ENCODE assay signal across 30 cellular contexts in the genomic region with DNA sequence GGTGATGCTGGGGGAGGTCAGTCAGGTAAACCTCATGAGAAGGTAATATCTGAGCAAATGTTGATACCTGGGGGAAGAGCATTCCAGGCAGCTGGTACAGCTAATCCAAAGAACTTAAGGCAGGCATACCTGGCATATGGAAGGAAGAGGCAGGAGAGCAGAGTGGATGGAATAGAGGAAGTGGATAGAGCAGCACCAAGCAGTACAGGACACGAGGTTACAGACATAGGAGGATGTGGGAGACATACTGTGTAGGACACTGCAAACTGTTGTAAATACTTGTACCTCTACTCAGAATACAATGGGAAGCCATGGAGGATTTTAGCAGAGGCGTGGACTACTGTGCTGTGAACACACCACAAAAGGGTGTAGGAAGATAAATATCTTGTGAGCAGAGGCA.
"Had no signal": no experiment of that assay in that cellular context is flagged by ENCODE, and none has a peak within 500 bp of the region (broad histone marks: within the 10 kb centered on the region; RNA-seq: fewer than 3 reads in every experiment).

No MANE protein-coding gene starts in this region.

- H3K27ac ChIP-seq: esophagus muscularis mucosa, foreskin keratinocyte, heart left ventricle, pancreas, suprapubic skin, tibial nerve had no signal

- H3K4me3 Mint-ChIP-seq: activated CD4-positive, alpha-beta memory T cell treated with anti-CD3 and anti-CD28 coated beads, Interleukin-2, amount 10 ng/mL, durations not matched to agents 7 days and 5 days; activated CD4-positive, alpha-beta T cell treated with anti-CD3 and anti-CD28 coated beads, Interleukin-2, amount 10 ng/mL, durations not matched to agents 24 days and 14 days; activated naive CD4-positive, alpha-beta T cell treated with anti-CD3 and anti-CD28 coated beads, Interleukin-2, amount 50 U/mL, for 24 hours; activated T-cell treated with anti-CD3 and anti-CD28 coated beads, Interleukin-2, amount 50 U/mL, for 24 hours; central memory CD8-positive, alpha-beta T cell; immature natural killer cell; naive B cell; nephron progenitor cell had no signal

- H3K4me1 ChIP-seq: esophagus muscularis mucosa, foreskin keratinocyte, heart left ventricle, suprapubic skin, tibial nerve had no signal

- H3K27ac Mint-ChIP-seq: activated CD4-positive, alpha-beta memory T cell treated with anti-CD3 and anti-CD28 coated beads, Interleukin-2, amount 10 ng/mL, durations not matched to agents 7 days and 5 days; activated CD4-positive, alpha-beta T cell treated with anti-CD3 and anti-CD28 coated beads, Interleukin-2, amount 10 ng/mL, durations not matched to agents 24 days and 14 days; activated naive CD4-positive, alpha-beta T cell treated with anti-CD3 and anti-CD28 coated beads, Interleukin-2, amount 50 U/mL, for 24 hours; activated T-cell treated with anti-CD3 and anti-CD28 coated beads, Interleukin-2, amount 50 U/mL, for 24 hours; immature natural killer cell; naive B cell; nephron progenitor cell had no signal

- H3K9me3 ChIP-seq: esophagus muscularis mucosa, heart left ventricle, pancreas, prostate gland, suprapubic skin, tibial nerve had no signal

- H3K4me1 Mint-ChIP-seq: activated CD4-positive, alpha-beta memory T cell treated with anti-CD3 and anti-CD28 coated beads, Interleukin-2, amount 10 ng/mL, durations not matched to agents 7 days and 5 days; activated CD4-positive, alpha-beta T cell treated with anti-CD3 and anti-CD28 coated beads, Interleukin-2, amount 10 ng/mL, durations not matched to agents 24 days and 14 days; activated naive CD4-positive, alpha-beta T cell treated with anti-CD3 and anti-CD28 coated beads, Interleukin-2, amount 50 U/mL, for 24 hours; central memory CD8-positive, alpha-beta T cell; immature natural killer cell; naive B cell; nephron progenitor cell had no signal

- H3K4me3 ChIP-seq: esophagus muscularis mucosa, heart left ventricle, pancreas, prostate gland, suprapubic skin, tibial nerve had no signal

- H3K27me3 Mint-ChIP-seq: activated CD4-positive, alpha-beta memory T cell treated with anti-CD3 and anti-CD28 coated beads, Interleukin-2, amount 10 ng/mL, durations not matched to agents 7 days and 5 days; activated CD4-positive, alpha-beta T cell treated with anti-CD3 and anti-CD28 coated beads, Interleukin-2, amount 10 ng/mL, durations not matched to agents 24 days and 14 days; activated naive CD4-positive, alpha-beta T cell treated with anti-CD3 and anti-CD28 coated beads, Interleukin-2, amount 50 U/mL, for 24 hours; activated T-cell treated with anti-CD3 and anti-CD28 coated beads, Interleukin-2, amount 50 U/mL, for 24 hours; central memory CD8-positive, alpha-beta T cell; naive B cell had no signal

- H3K9me3 Mint-ChIP-seq: activated CD4-positive, alpha-beta memory T cell treated with anti-CD3 and anti-CD28 coated beads, Interleukin-2, amount 10 ng/mL, durations not matched to agents 7 days and 5 days; activated CD4-positive, alpha-beta T cell treated with anti-CD3 and anti-CD28 coated beads, Interleukin-2, amount 10 ng/mL, durations not matched to agents 24 days and 14 days; activated naive CD4-positive, alpha-beta T cell treated with anti-CD3 and anti-CD28 coated beads, Interleukin-2, amount 50 U/mL, for 24 hours; activated T-cell treated with anti-CD3 and anti-CD28 coated beads, Interleukin-2, amount 50 U/mL, for 24 hours; central memory CD8-positive, alpha-beta T cell; immature natural killer cell; naive B cell; nephron progenitor cell had no signal

- H3K36me3 ChIP-seq: pancreas, prostate gland had no signal

- H3K27me3 ChIP-seq: esophagus muscularis mucosa, foreskin keratinocyte, heart left ventricle, pancreas, suprapubic skin, tibial nerve had no signal

- DNase-seq: activated CD4-positive, alpha-beta memory T cell treated with anti-CD3 and anti-CD28 coated beads, Interleukin-2, amount 10 ng/mL, durations not matched to agents 7 days and 5 days; activated CD4-positive, alpha-beta T cell treated with anti-CD3 and anti-CD28 coated beads, Interleukin-2, amount 10 ng/mL, durations not matched to agents 24 days and 14 days; activated CD4-positive, CD25-positive, alpha-beta regulatory T cell treated with anti-CD3 and anti-CD28 coated beads, Interleukin-2, amount 50 U/mL, for 72 hours; activated CD8-positive, alpha-beta memory T cell treated with anti-CD3 and anti-CD28 coated beads, Interleukin-2, amount 50 U/mL, for 48 hours; activated gamma-delta T cell treated with Interleukin-2 at 50 U/mL for 16 hours; activated T-cell treated with anti-CD3 and anti-CD28 coated beads, Interleukin-2, amount 50 U/mL, for 24 hours; anterior cingulate cortex; dermis blood vessel endothelial cell; effector CD4-positive, alpha-beta T cell; foreskin keratinocyte; heart left ventricle; hypothalamus; immature natural killer cell; kidney; left colon; mammary epithelial cell; naive B cell; nephron progenitor cell; pancreas; retina; small intestine; stimulated activated CD4-positive, alpha-beta T cell treated with anti-CD3 and anti-CD28 coated beads, Interleukin-15, amount 100 ng/mL, for 24 hours; stimulated activated CD4-positive, alpha-beta T cell treated with anti-CD3 and anti-CD28 coated beads, Interleukin-2, amount 100 ng/mL, for 24 hours; stimulated activated naive CD4-positive, alpha-beta T cell had no signal
